8 cellular contexts compared by ENCODE assay signal in genomic region chr1:153790282-153790995, GRCh38. TPM values are rescaled to one million over a fixed set of nuclear protein-coding genes. Genes with fewer than 3 reads are reported as not detected.
DNase-seq lines count a peak whose midpoint lies in the region; ATAC-seq and TF ChIP-seq lines count a peak whose summit lies in the region.

No MANE protein-coding gene starts in this region.

- peak; percentile 17 for ATAC-seq in CD4-positive, alpha-beta T cell (ENCODE audit: poor library complexity)
- ATAC-seq in HG02763 (IDR thresholded peaks at IDR 0.05; ENCODE audit: unreplicated experiment): peak; percentile 12
- ATAC-seq in activated CD8-positive, alpha-beta T cell treated with anti-CD3 and anti-CD28 coated beads for 36 hours: no peak
- ATAC-seq in HG03108 (IDR thresholded peaks at IDR 0.05; ENCODE audit: unreplicated experiment): no peak
- ATAC-seq in GM21737 (IDR thresholded peaks at IDR 0.05; ENCODE audit: unreplicated experiment): no peak

- H3K27me3 Mint-ChIP-seq in CD4-positive, alpha-beta T cell: peaks cover 21% of the 10 kb centered on the region
- H3K27me3 Mint-ChIP-seq in activated CD8-positive, alpha-beta T cell treated with anti-CD3 and anti-CD28 coated beads for 36 hours: peaks cover 2% of the 10 kb centered on the region

- H3K27ac ChIP-seq in CD4-positive, alpha-beta T cell (ENCODE audit: low read depth, low read length): no peak overlapping the region

- POLR2A ChIA-PET in CD4-positive, alpha-beta T cell (lab: Charles Lee): interaction anchor here (0.8 to 1.7 kb wide), 3 partner anchors 11 to 200 kb away, joined by 3 to 15 read pairs (median 6); partner anchors contain the start of genes RPS27 and SLC27A3
- POLR2A ChIA-PET in activated CD8-positive, alpha-beta T cell treated with anti-CD3 and anti-CD28 coated beads for 36 hours (lab: Charles Lee): interaction anchor here (0.6 to 2.6 kb wide), 6 partner anchors 9 to 200 kb away, joined by 3 to 11 read pairs (median 4); partner anchors contain the start of genes CREB3L4 and RPS27

- TF ChIP-seq CTCF in CD4-positive, alpha-beta T cell (IDR thresholded peaks at IDR 0.05): no peak
- no peak for TF ChIP-seq CTCF in activated CD8-positive, alpha-beta T cell treated with anti-CD3 and anti-CD28 coated beads for 36 hours (IDR thresholded peaks at IDR 0.05)

- no peak for DNase-seq in CD4-positive, alpha-beta T cell
- no peak for DNase-seq in activated CD8-positive, alpha-beta T cell treated with anti-CD3 and anti-CD28 coated beads for 36 hours
- peak; percentile 90 for DNase-seq in cardiac septum (ENCODE audit: low spot score)
- DNase-seq in pulmonary artery endothelial cell (ENCODE audit: low read depth, low spot score): peak; percentile 64
- DNase-seq in NCI-H1436 (lab: John Stamatoyannopoulos, UW): no peak

- peaks cover 18% of the 10 kb centered on the region for H3K4me1 Mint-ChIP-seq in CD4-positive, alpha-beta T cell (ENCODE audit: low read depth)
- peaks cover 33% of the 10 kb centered on the region for H3K4me1 Mint-ChIP-seq in activated CD8-positive, alpha-beta T cell treated with anti-CD3 and anti-CD28 coated beads for 36 hours (ENCODE audit: low read depth)

- no peaks in the 10 kb centered on the region for H3K36me3 Mint-ChIP-seq in CD4-positive, alpha-beta T cell (ENCODE audit: low read depth)
- H3K36me3 Mint-ChIP-seq in activated CD8-positive, alpha-beta T cell treated with anti-CD3 and anti-CD28 coated beads for 36 hours (ENCODE audit: low read depth): no peaks in the 10 kb centered on the region

- intact Hi-C loops in CD4-positive, alpha-beta T cell (cut with DNase I, micrococcal nuclease): no loop called here
- intact Hi-C loops in activated CD8-positive, alpha-beta T cell treated with anti-CD3 and anti-CD28 coated beads for 36 hours (cut with micrococcal nuclease): no loop called here
- intact Hi-C loops in cardiac septum (cut with DNase I): no loop called here

- H3K9me3 ChIP-seq in CD4-positive, alpha-beta T cell (ENCODE audit: control insufficient read depth, low read length): no peaks in the 10 kb centered on the region

- no peaks in the 10 kb centered on the region for H3K27me3 ChIP-seq in CD4-positive, alpha-beta T cell (ENCODE audit: control insufficient read depth, insufficient read depth, low read length)

- no peaks in the 10 kb centered on the region for H3K9me3 Mint-ChIP-seq in CD4-positive, alpha-beta T cell
- H3K9me3 Mint-ChIP-seq in activated CD8-positive, alpha-beta T cell treated with anti-CD3 and anti-CD28 coated beads for 36 hours: no peaks in the 10 kb centered on the region

- CTCF ChIA-PET in CD4-positive, alpha-beta T cell (lab: Charles Lee): no interaction called here
- CTCF ChIA-PET in activated CD8-positive, alpha-beta T cell treated with anti-CD3 and anti-CD28 coated beads for 36 hours (lab: Charles Lee): interaction anchor here (1.0 to 1.7 kb wide), 6 partner anchors 8 to 196 kb away, joined by 3 to 5 read pairs (median 4); partner anchors contain the start of genes DENND4B, RAB13 and SLC27A3

- peak overlapping the region; percentile 18 for H3K4me3 Mint-ChIP-seq in CD4-positive, alpha-beta T cell
- peak overlapping the region; percentile 43 for H3K4me3 Mint-ChIP-seq in activated CD8-positive, alpha-beta T cell treated with anti-CD3 and anti-CD28 coated beads for 36 hours

- no peak overlapping the region for H3K27ac Mint-ChIP-seq in CD4-positive, alpha-beta T cell
- H3K27ac Mint-ChIP-seq in activated CD8-positive, alpha-beta T cell treated with anti-CD3 and anti-CD28 coated beads for 36 hours: peak overlapping the region; percentile 80

RNA-seq across cellular contexts. Expression of gene SLC27A3, which starts 15.2 kb away (rescaled TPM):
- total RNA-seq in CD4-positive, alpha-beta T cell: 1 to 10 TPM; 3.8 to 4.4 TPM
- 1 to 10 TPM; 7.2 to 10.0 TPM for total RNA-seq in activated CD8-positive, alpha-beta T cell treated with anti-CD3 and anti-CD28 coated beads for 36 hours
- total RNA-seq in cardiac septum (9.8 TPM), pulmonary artery endothelial cell (24.5 and 26.0 TPM in 2 replicates)

Comparison
In these comparisons a context has a peak if more than half of its experiments do, and no peak if none do; other contexts are left out.
1. ATAC-seq: peak in CD4-positive, alpha-beta T cell (single experiment) and HG02763 (single experiment); none in activated CD8-positive, alpha-beta T cell treated with anti-CD3 and anti-CD28 coated beads for 36 hours (single experiment), HG03108 (single experiment) and GM21737 (single experiment).
2. DNase-seq: peak in cardiac septum (single experiment) and pulmonary artery endothelial cell (single experiment); none in CD4-positive, alpha-beta T cell (0 of 10), activated CD8-positive, alpha-beta T cell treated with anti-CD3 and anti-CD28 coated beads for 36 hours (single experiment) and NCI-H1436 (single experiment).